Comparison of ENCODE assay signal across 21 cellular contexts in the genomic region with DNA sequence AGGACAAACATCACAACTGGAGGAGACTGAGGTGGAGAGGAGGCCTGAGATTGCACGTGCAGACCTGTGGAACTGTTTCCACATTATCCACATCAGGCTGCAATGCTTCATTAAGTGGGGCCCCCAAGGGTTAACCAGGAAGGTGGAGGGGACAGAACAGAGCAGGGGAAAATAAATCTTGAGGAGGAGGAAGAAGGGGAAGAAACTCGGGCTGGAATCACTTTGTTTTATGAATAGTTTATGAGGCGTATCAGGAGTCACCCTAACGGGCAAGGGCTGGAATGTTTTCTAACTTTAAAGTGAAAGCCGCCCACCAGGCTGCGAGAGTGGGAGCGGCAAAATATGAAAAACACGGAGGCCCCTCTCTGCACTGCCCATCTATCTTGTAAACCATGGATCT.
DNase-seq lines count a peak whose midpoint lies in the region; ATAC-seq and FAIRE-seq lines count a peak whose summit lies in the region.
"Had no signal": no experiment of that assay in that cellular context is flagged by ENCODE, and none has a peak within 500 bp of the region (broad histone marks: within the 10 kb centered on the region; RNA-seq: fewer than 3 reads in every experiment).

No MANE protein-coding gene starts in this region.

- FAIRE-seq in endometrium (lab: Jason Lieb, UNC): peak; percentile 50
- FAIRE-seq: A549, GM12891, GM19239, H1, HTR-8/SVneo had no signal

- H2AK5ac ChIP-seq in mesenchymal stem cell (ENCODE audit: low read length, severe bottlenecking): no peak overlapping the region

- H3K4ac ChIP-seq in mesenchymal stem cell (ENCODE audit: low read depth in 1 of 2, low read length in 2 of 2): peak overlapping the region in 1 of 2 experiments; percentile 6

- H3K9ac ChIP-seq in mesenchymal stem cell (ENCODE audit: low read length): no peak overlapping the region
- H3K9ac ChIP-seq: BLaER1 had no signal

- no peak overlapping the region for H2AFZ ChIP-seq in mesenchymal stem cell (ENCODE audit: low read depth, low read length)

- H3K23ac ChIP-seq in mesenchymal stem cell (ENCODE audit: low read length in 2 of 2): no peak overlapping the region

- peak overlapping the region; percentile 71 for H2BK120ac ChIP-seq in mesenchymal stem cell (ENCODE audit: low read depth, low read length)

- no peaks in the 10 kb centered on the region for H3K9me3 ChIP-seq in mesenchymal stem cell (ENCODE audit: control insufficient read depth, low read length)
- H3K9me3 ChIP-seq: A549, BLaER1 had no signal

- no peak overlapping the region for H3K14ac ChIP-seq in mesenchymal stem cell (ENCODE audit: low read length in 2 of 2)

- peak overlapping the region; percentile 35 for H2BK5ac ChIP-seq in mesenchymal stem cell (ENCODE audit: low read depth, low read length, poor library complexity, severe bottlenecking)

- in situ Hi-C loops in Caki2 (cut with HindIII; ENCODE audit: low pct_unique_long_range_greater_than_20kb, low sequenced_read_pairs): no loop called here

- H3K36me3 ChIP-seq in mesenchymal stem cell (ENCODE audit: control insufficient read depth in 1 of 2, insufficient read depth in 2 of 2, low read depth in 1 of 2, low read length in 2 of 2): no peaks in the 10 kb centered on the region
- H3K36me3 ChIP-seq: BLaER1 had no signal

- ATAC-seq in HG02571 (IDR thresholded peaks at IDR 0.05; ENCODE audit: unreplicated experiment): no peak
- ATAC-seq: A549 had no signal

- peak overlapping the region; percentile 27 for H4K8ac ChIP-seq in mesenchymal stem cell (ENCODE audit: low read length)

- no peaks in the 10 kb centered on the region for H3K79me1 ChIP-seq in mesenchymal stem cell (replicated peaks; ENCODE audit: low read length, poor library complexity, severe bottlenecking)

- H3K4me2 ChIP-seq in mesenchymal stem cell (ENCODE audit: low read length, poor library complexity, severe bottlenecking): peak overlapping the region; percentile 17
- H3K4me2 ChIP-seq: A549, BLaER1 had no signal

- H3K27ac ChIP-seq in mesenchymal stem cell (ENCODE audit: low read length, poor library complexity, severe bottlenecking): peak overlapping the region; percentile 39
- H3K27ac ChIP-seq: 22Rv1, A549, BLaER1 had no signal

- peak overlapping the region; percentile 85 for H4K91ac ChIP-seq in mesenchymal stem cell (ENCODE audit: low read length)

- peak overlapping the region; percentile 14 to 76 for H3K18ac ChIP-seq in mesenchymal stem cell (ENCODE audit: low read depth in 1 of 2, low read length in 2 of 2)

- H3K27me3 ChIP-seq in mesenchymal stem cell (ENCODE audit: control insufficient read depth in 1 of 2, insufficient read depth in 1 of 2, low read length in 2 of 2): peaks cover 0 to 2% of the 10 kb centered on the region in 2 experiments
- H3K27me3 ChIP-seq: BLaER1 had no signal

- H3K4me3 ChIP-seq in mesenchymal stem cell (ENCODE audit: insufficient read depth in 1 of 2, low read depth in 1 of 2, low read length in 2 of 2): no peak overlapping the region
- H3K4me3 ChIP-seq: A549, BLaER1 had no signal

- H2BK12ac ChIP-seq in mesenchymal stem cell (ENCODE audit: low read length in 2 of 2): peak overlapping the region; percentile 35 to 96

- 85% methylated on average over 8 of the region's 8 CpGs for WGBS in mesenchymal stem cell

- peak overlapping the region; percentile 88 for H2BK15ac ChIP-seq in mesenchymal stem cell (ENCODE audit: low read depth, poor library complexity, severe bottlenecking)

- peaks cover 20% of the 10 kb centered on the region for H3K4me1 ChIP-seq in mesenchymal stem cell (ENCODE audit: control insufficient read depth, insufficient read depth, low read depth, low read length)
- H3K4me1 ChIP-seq: A549, BLaER1 had no signal

- peak; percentile 48 for DNase-seq in Caki2 (ENCODE audit: low read depth)
- no peak for DNase-seq in mesenchymal stem cell
- DNase-seq in renal cortical epithelial cell (ENCODE audit: low read depth): peak; percentile 53
- DNase-seq in AG08396 (ENCODE audit: low spot score): no peak
- DNase-seq in stimulated activated CD4-positive, alpha-beta T cell treated with anti-CD3 and anti-CD28 coated beads, Interleukin-2, amount 100 ng/mL, for 24 hours: no peak
- DNase-seq in GDM1 (lab: John Stamatoyannopoulos, UW): no peak
- DNase-seq: Calu3; CD4-positive, alpha-beta memory T cell; DMS53; DND-41; EL; H9 had no signal

Comparison
In these comparisons a context has a peak if more than half of its experiments do, and no peak if none do; other contexts are left out.
1. DNase-seq: peak in Caki2 (single experiment) and renal cortical epithelial cell (single experiment); none in mesenchymal stem cell (single experiment), AG08396 (single experiment), stimulated activated CD4-positive, alpha-beta T cell treated with anti-CD3 and anti-CD28 coated beads, Interleukin-2, amount 100 ng/mL, for 24 hours (0 of 2) and GDM1 (single experiment).